ENCODE assay signal across 8 cellular contexts in the genomic region with DNA sequence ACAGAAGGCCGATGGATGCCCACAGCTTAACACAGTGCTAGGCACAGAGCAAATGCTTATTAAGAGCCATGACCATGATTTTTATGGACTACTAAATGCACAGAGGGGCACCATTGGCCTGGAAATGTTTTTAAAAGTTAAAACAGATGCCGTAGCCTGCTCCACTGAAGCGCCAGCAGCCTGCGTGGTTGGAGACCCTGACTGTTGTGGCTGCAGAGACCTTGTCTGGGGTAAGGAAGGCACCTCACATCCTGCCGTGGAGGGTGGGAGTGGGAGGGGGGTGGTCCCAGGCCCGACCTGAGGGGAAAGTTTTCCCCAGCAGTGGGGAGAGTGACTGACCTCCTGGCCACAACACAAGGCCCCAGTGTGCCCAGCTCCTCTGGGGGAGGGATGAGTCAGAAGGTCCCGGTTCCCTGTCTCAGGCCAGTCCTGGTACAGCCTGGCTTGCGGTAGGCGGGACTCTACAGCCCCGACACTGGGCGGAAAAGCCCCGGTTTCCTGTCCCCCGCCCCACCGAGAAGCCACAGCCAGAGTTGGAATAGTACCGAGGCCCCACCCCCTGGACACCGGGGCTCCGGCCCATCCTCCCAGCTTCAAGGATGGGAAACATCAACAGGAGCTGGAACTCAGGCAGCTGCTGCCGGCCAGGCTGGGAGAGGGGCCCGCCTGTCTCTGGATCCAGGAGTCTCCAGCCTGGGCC. TPM values are rescaled to one million over a fixed set of nuclear protein-coding genes. Genes with fewer than 3 reads are reported as not detected.
DNase-seq lines count a peak whose midpoint lies in the region; ATAC-seq and TF ChIP-seq lines count a peak whose summit lies in the region.

No MANE protein-coding gene starts in this region.

- no peak overlapping the region for H3K9ac ChIP-seq in iPS-15b (ENCODE audit: low read depth, low read length)

- H3K4me3 ChIP-seq in H7 (ENCODE audit: insufficient read depth, low read depth, low read length): no peak overlapping the region
- peak overlapping the region; percentile 2 for H3K4me3 ChIP-seq in iPS-15b (ENCODE audit: low read depth, low read length)
- no peak overlapping the region for H3K4me3 ChIP-seq in spleen

- peaks cover 62 to 67% (median 63%) of the 10 kb centered on the region in 3 donors for H3K27me3 Mint-ChIP-seq in CD14-positive monocyte (ENCODE audit: low read depth in 3 of 3)

- TF ChIP-seq CTCF in spleen (IDR thresholded peaks at IDR 0.05 in 8 of 11, conservative IDR thresholded peaks at IDR 0.05 in 3 of 11) (no peak), CD14-positive monocyte (IDR thresholded peaks at IDR 0.05) (no peak)

- H3K27ac ChIP-seq in angular gyrus (ENCODE audit: low read depth, low read length) (peak overlapping the region; percentile 82), spleen (peak overlapping the region in 7 of 8 donors; percentile 65 to 74 (median 72))

- no peaks in the 10 kb centered on the region for H3K36me3 Mint-ChIP-seq in CD14-positive monocyte

- H3K4me1 Mint-ChIP-seq in CD14-positive monocyte: peaks cover 7% of the 10 kb centered on the region

- peaks cover 0 to 2% (median 0%) of the 10 kb centered on the region in 7 donors for H3K9me3 Mint-ChIP-seq in CD14-positive monocyte

- H3K4me1 ChIP-seq in iPS-15b (ENCODE audit: control insufficient read depth, insufficient read depth, low read length): peaks cover 16% of the 10 kb centered on the region
- peaks cover 11 to 74% (median 37%) of the 10 kb centered on the region in 6 donors for H3K4me1 ChIP-seq in spleen

- H3K36me3 ChIP-seq in H7 (replicated peaks; ENCODE audit: control insufficient read depth, insufficient read depth, low read length) (no peaks in the 10 kb centered on the region), iPS-15b (ENCODE audit: control insufficient read depth, insufficient read depth, low read length) (no peaks in the 10 kb centered on the region), spleen (no peaks in the 10 kb centered on the region)

- TF ChIP-seq POLR2A in spleen (IDR thresholded peaks at IDR 0.05): peak in 1 of 3 donors; percentile 13

- DNase-seq in H7 (peak; percentile 92), spleen (peak; percentile 85), T1000 (lab: John Stamatoyannopoulos, UW) (no peak), CD14-positive monocyte (ENCODE audit: low spot score) (no peak), NCI-H345 (lab: John Stamatoyannopoulos, UW) (no peak)

- peak overlapping the region in 1 of 2 donors; percentile 15 for H3K4me3 Mint-ChIP-seq in CD14-positive monocyte

- no peak for ATAC-seq in GM21723 (IDR thresholded peaks at IDR 0.05; ENCODE audit: unreplicated experiment)

- H3K9me3 ChIP-seq in iPS-15b (ENCODE audit: control insufficient read depth, insufficient read depth, low read length) (no peaks in the 10 kb centered on the region), spleen (no peaks in the 10 kb centered on the region)

- no peak overlapping the region for H3K27ac Mint-ChIP-seq in CD14-positive monocyte

- H3K27me3 ChIP-seq in H7 (ENCODE audit: control insufficient read depth, insufficient read depth, low read length): peaks cover 8% of the 10 kb centered on the region
- H3K27me3 ChIP-seq in iPS-15b (ENCODE audit: control insufficient read depth, insufficient read depth, low read length): peaks cover 17% of the 10 kb centered on the region
- H3K27me3 ChIP-seq in spleen (replicated peaks in 1 of 7): peaks cover 0 to 85% (median 8%) of the 10 kb centered on the region in 7 donors

- intact Hi-C loops in spleen (cut with DNase I; ENCODE audit: low total_unique reads): loop anchor here (5.0 to 10.0 kb wide), 2 partner anchors 296 to 314 kb away; no protein-coding TSS in a partner anchor
- intact Hi-C loops in CD14-positive monocyte (cut with micrococcal nuclease): no loop called here

- WGBS in spleen, 5 donors: 11 to 40% (median 12%) methylated on average over 6 to 19 of the region's 19 CpGs

RNA-seq across cellular contexts. Expression of gene CHST1, which starts 7.0 kb away (rescaled TPM):
- 0.87 and 0.89 TPM in 2 replicates for total RNA-seq in H7 (2014; rRNA removed; shearing (Covaris generic))
- 10 to 100 TPM in 3 of 7 donors, 1 to 10 TPM in 4; 4.3 to 18.9 (median 9.0) TPM for total RNA-seq in spleen
- polyA plus RNA-seq in spleen (1 to 10 TPM; 1.1 to 4.9 (median 3.3) TPM), CD14-positive monocyte (not detected)

Comparison
In these comparisons a context has a peak if more than half of its experiments do, and no peak if none do; other contexts are left out.
1. DNase-seq: peak in H7 (single experiment) and spleen (single experiment); none in T1000 (single experiment), CD14-positive monocyte (single experiment) and NCI-H345 (single experiment).